ENCODE assay signal across 26 cellular contexts in the genomic region with DNA sequence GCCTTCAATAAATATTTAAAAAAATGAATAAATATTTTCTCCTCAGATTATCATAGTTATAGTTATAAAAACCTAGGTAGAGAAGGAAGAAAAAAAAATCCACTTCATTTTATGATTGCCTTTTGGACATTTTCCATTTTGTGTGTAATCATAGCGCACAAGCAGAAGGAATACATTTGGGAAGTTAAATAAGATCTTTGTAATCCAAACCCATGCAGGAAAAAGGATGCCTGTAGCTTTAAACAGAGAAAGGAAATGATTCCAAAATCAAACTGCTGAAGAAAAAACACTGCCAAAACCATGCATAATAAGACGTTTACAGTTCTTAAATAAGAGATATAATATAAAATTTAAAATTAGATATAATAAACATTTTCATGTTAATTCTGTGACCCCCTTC. TPM values are rescaled to one million over a fixed set of nuclear protein-coding genes. Genes with fewer than 3 reads are reported as not detected.
DNase-seq lines count a peak whose midpoint lies in the region; ATAC-seq, FAIRE-seq and TF ChIP-seq lines count a peak whose summit lies in the region.
"Had no signal": no experiment of that assay in that cellular context is flagged by ENCODE, and none has a peak within 500 bp of the region (broad histone marks: within the 10 kb centered on the region; RNA-seq: fewer than 3 reads in every experiment).

No MANE protein-coding gene starts in this region.

- H3K9me3 Mint-ChIP-seq in nephron: no peaks in the 10 kb centered on the region
- peaks cover 4% of the 10 kb centered on the region for H3K9me3 Mint-ChIP-seq in activated CD4-positive, alpha-beta T cell treated with anti-CD3 and anti-CD28 coated beads, Interleukin-2, amount 10 ng/mL, durations not matched to agents 24 days and 14 days
- H3K9me3 Mint-ChIP-seq: CD4-positive, CD25-positive, alpha-beta regulatory T cell had no signal

- H3K4me3 ChIP-seq in AG10803 (ENCODE audit: low read length) (no peak overlapping the region), Karpas-422 (ENCODE audit: low read length) (no peak overlapping the region)
- H3K4me3 ChIP-seq: GM12878, GM23338, Peyer's patch had no signal

- H3K36me3 ChIP-seq in Karpas-422 (ENCODE audit: insufficient read depth, low read length): no peaks in the 10 kb centered on the region
- H3K36me3 ChIP-seq: BE2C, Peyer's patch had no signal

- no peaks in the 10 kb centered on the region for H3K36me3 Mint-ChIP-seq in nephron (ENCODE audit: low read depth)
- no peaks in the 10 kb centered on the region for H3K36me3 Mint-ChIP-seq in activated CD4-positive, alpha-beta T cell treated with anti-CD3 and anti-CD28 coated beads, Interleukin-2, amount 10 ng/mL, durations not matched to agents 24 days and 14 days (ENCODE audit: low read depth)
- H3K36me3 Mint-ChIP-seq: CD4-positive, CD25-positive, alpha-beta regulatory T cell had no signal

- DNase-seq in AG10803 (ENCODE audit: low read depth) (peak; percentile 13), Karpas-422 (no peak), fibroblast of peridontal ligament (ENCODE audit: extremely low read depth) (peak; percentile 68), urothelium cell line (ENCODE audit: low spot score) (no peak), CD1c-positive myeloid dendritic cell (ENCODE audit: extremely low spot score) (no peak)
- no peak for DNase-seq in activated CD4-positive, alpha-beta T cell treated with anti-CD3 and anti-CD28 coated beads, Interleukin-2, amount 10 ng/mL, durations not matched to agents 24 days and 14 days
- DNase-seq: 8988T; BE2C; CD4-positive, CD25-positive, alpha-beta regulatory T cell; COR-L47; DMS79; HCEC 1CT; KG1; NCI-H1105; NCI-H146; NCI-H2029; NCI-H2171 treated with DMSO at 0.1 percent for 48 hours; NCI-H524 treated with DMSO at 0.1 percent for 48 hours; NCI-H82; Peyer's patch had no signal

- no peaks in the 10 kb centered on the region for H4K20me1 ChIP-seq in Karpas-422 (ENCODE audit: insufficient read depth, low read depth, low read length)

- ATAC-seq in activated CD4-positive, CD25-positive, alpha-beta regulatory T cell treated with anti-CD3 and anti-CD28 coated beads, Interleukin-2, amount 50 U/mL, for 24 hours: no peak
- ATAC-seq: GM12878, GM23338 had no signal

- no peaks in the 10 kb centered on the region for H3K27me3 Mint-ChIP-seq in nephron (ENCODE audit: low read depth)
- peaks cover 12% of the 10 kb centered on the region for H3K27me3 Mint-ChIP-seq in activated CD4-positive, alpha-beta T cell treated with anti-CD3 and anti-CD28 coated beads, Interleukin-2, amount 10 ng/mL, durations not matched to agents 24 days and 14 days

- no peak overlapping the region for H2AFZ ChIP-seq in Karpas-422 (ENCODE audit: low read length)
- H2AFZ ChIP-seq: GM23338 had no signal

- FAIRE-seq in urothelium cell line (lab: Jason Lieb, UNC): no peak
- FAIRE-seq: GM12878 had no signal

- no peaks in the 10 kb centered on the region for H3K9me3 ChIP-seq in Karpas-422 (ENCODE audit: low read length)
- H3K9me3 ChIP-seq: BE2C, Peyer's patch had no signal

- no peak overlapping the region for H3K9ac ChIP-seq in Karpas-422 (ENCODE audit: low read length)

- peak overlapping the region; percentile 35 for H3K4me2 ChIP-seq in Karpas-422 (ENCODE audit: low read depth, low read length, poor library complexity, severe bottlenecking)
- H3K4me2 ChIP-seq: GM23338 had no signal

- no peaks in the 10 kb centered on the region for H3K79me2 ChIP-seq in Karpas-422 (ENCODE audit: low read length)

- no peaks in the 10 kb centered on the region for H3K9me2 ChIP-seq in Karpas-422 (replicated peaks; ENCODE audit: insufficient read depth, low read length)

- no peak for TF ChIP-seq CTCF in AG10803 (conservative IDR thresholded peaks at IDR 0.05; ENCODE audit: low read length)
- no peak for TF ChIP-seq CTCF in nephron (IDR thresholded peaks at IDR 0.05; ENCODE audit: unreplicated experiment in 3 of 3)

- intact Hi-C loops in activated CD4-positive, alpha-beta T cell treated with anti-CD3 and anti-CD28 coated beads, Interleukin-2, amount 10 ng/mL, durations not matched to agents 24 days and 14 days (cut with micrococcal nuclease): no loop called here

- peaks cover 9% of the 10 kb centered on the region for H3K4me1 ChIP-seq in Karpas-422 (ENCODE audit: low read length)
- H3K4me1 ChIP-seq: BE2C, Peyer's patch had no signal

- peaks cover 24% of the 10 kb centered on the region for H3K4me1 Mint-ChIP-seq in nephron
- H3K4me1 Mint-ChIP-seq in activated CD4-positive, alpha-beta T cell treated with anti-CD3 and anti-CD28 coated beads, Interleukin-2, amount 10 ng/mL, durations not matched to agents 24 days and 14 days: peaks cover 2% of the 10 kb centered on the region
- H3K4me1 Mint-ChIP-seq: CD4-positive, CD25-positive, alpha-beta regulatory T cell had no signal

- no peak overlapping the region for H3K27ac ChIP-seq in Karpas-422 (ENCODE audit: low read length)
- H3K27ac ChIP-seq: HL-60, Peyer's patch had no signal

- H3K27me3 ChIP-seq in Karpas-422 (ENCODE audit: low read length): no peaks in the 10 kb centered on the region
- H3K27me3 ChIP-seq: Peyer's patch had no signal

- peak overlapping the region in 2 of 3 experiments; percentile 11 to 48 for H3K27ac Mint-ChIP-seq in nephron
- H3K27ac Mint-ChIP-seq in activated CD4-positive, alpha-beta T cell treated with anti-CD3 and anti-CD28 coated beads, Interleukin-2, amount 10 ng/mL, durations not matched to agents 24 days and 14 days: no peak overlapping the region
- H3K27ac Mint-ChIP-seq: CD4-positive, CD25-positive, alpha-beta regulatory T cell; GM23338 had no signal

- peak overlapping the region in 1 of 3 experiments; percentile 1 for H3K4me3 Mint-ChIP-seq in nephron
- H3K4me3 Mint-ChIP-seq in activated CD4-positive, alpha-beta T cell treated with anti-CD3 and anti-CD28 coated beads, Interleukin-2, amount 10 ng/mL, durations not matched to agents 24 days and 14 days: no peak overlapping the region
- H3K4me3 Mint-ChIP-seq: CD4-positive, CD25-positive, alpha-beta regulatory T cell; GM23338 had no signal

RNA-seq across cellular contexts. Expression of gene CCDC54, which starts 7.4 kb away (rescaled TPM):
- not detected in 2 replicates for total RNA-seq in Karpas-422 (2014; rRNA removed; shearing (Covaris generic); ENCODE audit: low replicate concordance)
- total RNA-seq in activated CD4-positive, alpha-beta T cell treated with anti-CD3 and anti-CD28 coated beads, Interleukin-2, amount 10 ng/mL, durations not matched to agents 24 days and 14 days: not detected in 2 replicates
- total RNA-seq: CD4-positive, CD25-positive, alpha-beta regulatory T cell; GM12878; GM23338; HT-29; Peyer's patch had no signal

Comparison
In these comparisons a context has a peak if more than half of its experiments do, and no peak if none do; other contexts are left out.
1. DNase-seq: peak in AG10803 (single experiment) and fibroblast of peridontal ligament (single experiment); none in Karpas-422 (single experiment), urothelium cell line (single experiment), activated CD4-positive, alpha-beta T cell treated with anti-CD3 and anti-CD28 coated beads, Interleukin-2, amount 10 ng/mL, durations not matched to agents 24 days and 14 days (single experiment) and CD1c-positive myeloid dendritic cell (single experiment).